In the genomic region with DNA sequence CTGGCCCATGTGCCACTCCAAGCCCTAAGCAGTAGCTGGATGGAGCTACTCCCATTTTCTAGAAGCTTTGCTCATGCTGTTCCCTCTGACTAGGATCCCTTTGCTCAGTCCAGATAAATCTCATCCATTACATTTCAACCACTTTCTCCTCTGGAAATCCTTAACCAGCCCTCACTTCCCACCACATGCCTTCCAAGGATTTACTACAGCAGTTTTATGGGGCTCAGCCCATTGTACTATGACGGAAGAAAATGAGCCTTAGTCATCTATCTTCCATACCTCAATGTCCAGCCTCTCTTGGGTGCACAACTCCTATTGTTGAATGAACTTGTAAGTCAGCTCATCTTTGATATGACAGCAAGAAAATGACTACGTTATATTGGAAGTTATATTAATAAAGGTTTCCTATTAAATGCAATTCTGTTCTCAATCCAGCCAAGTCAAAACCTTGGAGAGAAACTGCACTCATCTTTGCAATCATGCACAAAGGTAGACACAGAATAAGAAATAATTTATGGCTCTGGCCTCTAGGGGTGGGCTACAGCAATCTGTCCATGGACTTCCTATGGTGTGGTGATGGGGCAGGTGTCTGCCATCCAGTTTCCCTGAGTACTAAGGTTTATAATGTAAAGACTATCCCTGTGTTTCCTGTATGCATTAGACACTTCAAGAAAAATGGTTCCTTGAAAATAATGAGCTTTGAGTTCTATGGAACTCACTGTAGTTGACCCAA, we compare ENCODE assay signal across 9 cellular contexts. TPM values are rescaled to one million over a fixed set of nuclear protein-coding genes. Genes with fewer than 3 reads are reported as not detected.
A peak's percentile ranks its signal among the peaks of the same experiment; 100 is the strongest.
DNase-seq lines count a peak whose midpoint lies in the region; ATAC-seq, FAIRE-seq and TF ChIP-seq lines count a peak whose summit lies in the region.
"Had no signal": no experiment of that assay in that cellular context is flagged by ENCODE, and none has a peak within 500 bp of the region (broad histone marks: within the 10 kb centered on the region; RNA-seq: fewer than 3 reads in every experiment).

No MANE protein-coding gene starts in this region.

- no peak overlapping the region for H3K4me3 ChIP-seq in endothelial cell of umbilical vein (replicated peaks in 1 of 3; ENCODE audit: insufficient read depth in 1 of 3, low read depth in 1 of 3, low read length in 3 of 3)
- H3K4me3 ChIP-seq in stomach: no peak overlapping the region
- no peak overlapping the region for H3K4me3 ChIP-seq in uterus

- FAIRE-seq in endothelial cell of umbilical vein (lab: Jason Lieb, UNC): peak; percentile 33

- H3K9me3 ChIP-seq in endothelial cell of umbilical vein (replicated peaks; ENCODE audit: control insufficient read depth, insufficient read depth, low read length): no peaks in the 10 kb centered on the region
- H3K9me3 ChIP-seq in stomach: no peaks in the 10 kb centered on the region
- no peaks in the 10 kb centered on the region for H3K9me3 ChIP-seq in uterus

- H3K4me1 Mint-ChIP-seq in activated naive CD4-positive, alpha-beta T cell treated with anti-CD3 and anti-CD28 coated beads for 36 hours (ENCODE audit: low read depth): peaks cover 13% of the 10 kb centered on the region
- peaks cover 12% of the 10 kb centered on the region for H3K4me1 Mint-ChIP-seq in activated naive CD4-positive, alpha-beta T cell treated with anti-CD3 and anti-CD28 coated beads, Interleukin-2, amount 10 ng/mL, durations not matched to agents 7 days and 5 days

- H3K36me3 ChIP-seq in endothelial cell of umbilical vein (ENCODE audit: control insufficient read depth in 2 of 2, extremely low read depth in 1 of 2, insufficient read depth in 2 of 2, low read length in 2 of 2) (no peaks in the 10 kb centered on the region), stomach (no peaks in the 10 kb centered on the region), uterus (no peaks in the 10 kb centered on the region)

- no peak overlapping the region for H3K4me3 Mint-ChIP-seq in activated naive CD4-positive, alpha-beta T cell treated with anti-CD3 and anti-CD28 coated beads for 36 hours
- no peak overlapping the region for H3K4me3 Mint-ChIP-seq in activated naive CD4-positive, alpha-beta T cell treated with anti-CD3 and anti-CD28 coated beads, Interleukin-2, amount 10 ng/mL, durations not matched to agents 7 days and 5 days

- dilution Hi-C loops in endothelial cell of umbilical vein (cut with MboI; ENCODE audit: extremely low pct_ligation_motif_present, low sequenced_read_pairs): no loop called here

- TF ChIP-seq EP300 in stomach (IDR thresholded peaks at IDR 0.05): no peak

- H3K4me1 ChIP-seq in endothelial cell of umbilical vein (ENCODE audit: control insufficient read depth, extremely low read depth, insufficient read depth, low read length): peaks cover 54% of the 10 kb centered on the region
- peaks cover 27 to 54% (median 43%) of the 10 kb centered on the region in 4 donors for H3K4me1 ChIP-seq in stomach
- H3K4me1 ChIP-seq in uterus: no peaks in the 10 kb centered on the region

- no peaks in the 10 kb centered on the region for H3K36me3 Mint-ChIP-seq in activated naive CD4-positive, alpha-beta T cell treated with anti-CD3 and anti-CD28 coated beads for 36 hours (ENCODE audit: low read depth)
- no peaks in the 10 kb centered on the region for H3K36me3 Mint-ChIP-seq in activated naive CD4-positive, alpha-beta T cell treated with anti-CD3 and anti-CD28 coated beads, Interleukin-2, amount 10 ng/mL, durations not matched to agents 7 days and 5 days

- BruUV-seq in endothelial cell of umbilical vein (replicated peaks; lab: Mats Ljungman, UMichigan): no TSS peak

- H3K4me2 ChIP-seq in endothelial cell of umbilical vein (ENCODE audit: insufficient read depth, low read length): no peak overlapping the region

- H4K20me1 ChIP-seq in endothelial cell of umbilical vein (replicated peaks; ENCODE audit: control insufficient read depth, extremely low read depth, insufficient read depth, low read length): no peaks in the 10 kb centered on the region

- TF ChIP-seq CTCF in endothelial cell of umbilical vein (IDR thresholded peaks at IDR 0.05; ENCODE audit: extremely low read depth in 1 of 2, insufficient read depth in 1 of 2, low read depth in 1 of 2, low read length in 2 of 2) (peak in 1 of 2 donors; percentile 11), stomach (IDR thresholded peaks at IDR 0.05) (no peak), uterus (IDR thresholded peaks at IDR 0.05) (no peak)

- TF ChIP-seq POLR2A in endothelial cell of umbilical vein (IDR thresholded peaks at IDR 0.05; ENCODE audit: low read depth, low read length) (no peak), stomach (IDR thresholded peaks at IDR 0.05) (no peak), uterus (IDR thresholded peaks at IDR 0.05) (no peak)

- no peak overlapping the region for H2AFZ ChIP-seq in endothelial cell of umbilical vein (ENCODE audit: low read depth, low read length)

- no peak overlapping the region for H3K9ac ChIP-seq in endothelial cell of umbilical vein (replicated peaks; ENCODE audit: extremely low read depth, insufficient read depth, low read length)

- 76 to 90% (median 85%) methylated on average over 2 of the region's 2 CpGs for WGBS in stomach, 5 donors

- H3K27me3 ChIP-seq in endothelial cell of umbilical vein (ENCODE audit: control insufficient read depth in 2 of 2, insufficient read depth in 2 of 2, low read length in 2 of 2) (no peaks in the 10 kb centered on the region), stomach (no peaks in the 10 kb centered on the region), uterus (no peaks in the 10 kb centered on the region)

- POLR2A ChIA-PET in endothelial cell of umbilical vein (lab: Charles Lee): no interaction called here

- CTCF ChIA-PET in activated naive CD4-positive, alpha-beta T cell treated with anti-CD3 and anti-CD28 coated beads for 36 hours (lab: Charles Lee): interaction anchor here (0.6 to 2.4 kb wide), 3 partner anchors 14 to 438 kb away, joined by 3 to 12 read pairs (median 4); no protein-coding TSS in a partner anchor
- CTCF ChIA-PET in activated naive CD4-positive, alpha-beta T cell treated with anti-CD3 and anti-CD28 coated beads, Interleukin-2, amount 10 ng/mL, durations not matched to agents 7 days and 5 days (lab: Charles Lee): interaction anchor here (1.0 to 2.7 kb wide), 5 partner anchors 9 to 22 kb away, joined by 3 to 11 read pairs (median 5); no protein-coding TSS in a partner anchor
- CTCF ChIA-PET in endothelial cell of umbilical vein (lab: Charles Lee): interaction anchor here (1.5 to 1.9 kb wide), 3 partner anchors 31 to 125 kb away, joined by 3 to 10 read pairs (median 8); no protein-coding TSS in a partner anchor

- H3K9me3 Mint-ChIP-seq in activated naive CD4-positive, alpha-beta T cell treated with anti-CD3 and anti-CD28 coated beads for 36 hours: no peaks in the 10 kb centered on the region
- no peaks in the 10 kb centered on the region for H3K9me3 Mint-ChIP-seq in activated naive CD4-positive, alpha-beta T cell treated with anti-CD3 and anti-CD28 coated beads, Interleukin-2, amount 10 ng/mL, durations not matched to agents 7 days and 5 days

- no peak for ATAC-seq in activated CD4-positive, CD25-positive, alpha-beta regulatory T cell treated with anti-CD3 and anti-CD28 coated beads, Interleukin-2, amount 50 U/mL, for 24 hours
- ATAC-seq in HG03175 (IDR thresholded peaks at IDR 0.05; ENCODE audit: unreplicated experiment): no peak

- H3K9me1 ChIP-seq in endothelial cell of umbilical vein (replicated peaks; ENCODE audit: control insufficient read depth, extremely low read depth, insufficient read depth, low read length): no peaks in the 10 kb centered on the region

- peaks cover 24% of the 10 kb centered on the region for H3K79me2 ChIP-seq in endothelial cell of umbilical vein (ENCODE audit: control insufficient read depth, insufficient read depth, low read length)

- peak; percentile 7 for DNase-seq in activated naive CD4-positive, alpha-beta T cell treated with anti-CD3 and anti-CD28 coated beads for 36 hours
- DNase-seq in activated naive CD4-positive, alpha-beta T cell treated with anti-CD3 and anti-CD28 coated beads, Interleukin-2, amount 10 ng/mL, durations not matched to agents 7 days and 5 days: no peak
- DNase-seq in NCI-H1105 (lab: John Stamatoyannopoulos, UW) (peak; percentile 3), endothelial cell of umbilical vein (ENCODE audit: low read depth, low spot score) (peak; percentile 20), stomach (no peak), uterus (no peak)
- DNase-seq: NCI-H1694 had no signal

- H3K27me3 Mint-ChIP-seq in activated naive CD4-positive, alpha-beta T cell treated with anti-CD3 and anti-CD28 coated beads for 36 hours (ENCODE audit: low read depth): peaks cover 31% of the 10 kb centered on the region
- peaks cover 53% of the 10 kb centered on the region for H3K27me3 Mint-ChIP-seq in activated naive CD4-positive, alpha-beta T cell treated with anti-CD3 and anti-CD28 coated beads, Interleukin-2, amount 10 ng/mL, durations not matched to agents 7 days and 5 days

- no peak overlapping the region for H3K27ac Mint-ChIP-seq in activated naive CD4-positive, alpha-beta T cell treated with anti-CD3 and anti-CD28 coated beads for 36 hours
- H3K27ac Mint-ChIP-seq in activated naive CD4-positive, alpha-beta T cell treated with anti-CD3 and anti-CD28 coated beads, Interleukin-2, amount 10 ng/mL, durations not matched to agents 7 days and 5 days: no peak overlapping the region

- peak overlapping the region; percentile 84 for H3K27ac ChIP-seq in endothelial cell of umbilical vein (ENCODE audit: insufficient read depth, low read depth, low read length)
- H3K27ac ChIP-seq in stomach: peak overlapping the region in 3 of 5 donors; percentile 41 to 74 (median 46)
- no peak overlapping the region for H3K27ac ChIP-seq in uterus

- intact Hi-C loops in activated naive CD4-positive, alpha-beta T cell treated with anti-CD3 and anti-CD28 coated beads for 36 hours (cut with micrococcal nuclease): loop anchor here (1.0 to 10.0 kb wide), 2 partner anchors 22 to 186 kb away; a partner anchor contains a TSS
- intact Hi-C loops in endothelial cell of umbilical vein (cut with micrococcal nuclease) (loop anchor here (5.0 kb wide), 1 partner anchor 411 kb away; a partner anchor contains a TSS), stomach (cut with DNase I; ENCODE audit: low total_unique reads) (no loop called here), uterus (cut with DNase I; ENCODE audit: low total_unique reads) (no loop called here)

RNA-seq across cellular contexts. Expression of a gene that starts 3.4 kb away (rescaled TPM):
- 1 to 10 TPM; 2.7 to 3.6 TPM for total RNA-seq in activated naive CD4-positive, alpha-beta T cell treated with anti-CD3 and anti-CD28 coated beads for 36 hours
- total RNA-seq in endothelial cell of umbilical vein: 24.2 and 25.2 TPM in 2 replicates
- polyA plus RNA-seq in endothelial cell of umbilical vein: 2.9 and 3.9 TPM in 2 replicates
- 4.7 and 4.8 TPM in 2 replicates for polyA plus RNA-seq in endothelial cell of umbilical vein (2011; cell fraction: cytosol; rRNA removed)
- 10.8 and 12.9 TPM in 2 replicates for polyA plus RNA-seq in endothelial cell of umbilical vein (2011; cell fraction: nucleus; rRNA removed)
- 23.5 and 24.6 TPM in 2 replicates for polyA plus RNA-seq in endothelial cell of umbilical vein (2012)
- polyA minus RNA-seq in endothelial cell of umbilical vein: 8.4 and 10.5 TPM in 2 replicates
- polyA minus RNA-seq in endothelial cell of umbilical vein (2011; cell fraction: cytosol; rRNA and poly(A)+ RNA removed): 1.2 TPM
- polyA minus RNA-seq in endothelial cell of umbilical vein (2011; cell fraction: nucleus; rRNA and poly(A)+ RNA removed): 6.4 and 8.8 TPM in 2 replicates
- 1 to 10 TPM in 2 of 5 donors, under 1 TPM in 2, not detected in 1; 0.45 to 8.4 (median 1.7) TPM for total RNA-seq in stomach
- 1 to 10 TPM in 2 of 3 donors, under 1 TPM in 1; 0.92 to 2.0 (median 1.3) TPM for polyA plus RNA-seq in stomach
- 10 to 100 TPM in 1 of 4 donors, 1 to 10 TPM in 3; 1.5 to 11.8 (median 3.9) TPM for total RNA-seq in uterus

Comparison
In these comparisons a context has a peak if more than half of its experiments do, and no peak if none do; other contexts are left out.
1. DNase-seq: peak in activated naive CD4-positive, alpha-beta T cell treated with anti-CD3 and anti-CD28 coated beads for 36 hours (single experiment), NCI-H1105 (single experiment) and endothelial cell of umbilical vein (single experiment); none in activated naive CD4-positive, alpha-beta T cell treated with anti-CD3 and anti-CD28 coated beads, Interleukin-2, amount 10 ng/mL, durations not matched to agents 7 days and 5 days (single experiment), stomach (single experiment) and uterus (0 of 2).
2. H3K27ac ChIP-seq: peak in endothelial cell of umbilical vein (single experiment) and stomach (3 of 5); none in uterus (0 of 2).
3. intact Hi-C loops: an anchor here in activated naive CD4-positive, alpha-beta T cell treated with anti-CD3 and anti-CD28 coated beads for 36 hours (1.0 to 10.0 kb wide) and endothelial cell of umbilical vein (5.0 kb wide); none called in stomach and uterus.